9 cellular contexts compared by ENCODE assay signal in the genomic region with DNA sequence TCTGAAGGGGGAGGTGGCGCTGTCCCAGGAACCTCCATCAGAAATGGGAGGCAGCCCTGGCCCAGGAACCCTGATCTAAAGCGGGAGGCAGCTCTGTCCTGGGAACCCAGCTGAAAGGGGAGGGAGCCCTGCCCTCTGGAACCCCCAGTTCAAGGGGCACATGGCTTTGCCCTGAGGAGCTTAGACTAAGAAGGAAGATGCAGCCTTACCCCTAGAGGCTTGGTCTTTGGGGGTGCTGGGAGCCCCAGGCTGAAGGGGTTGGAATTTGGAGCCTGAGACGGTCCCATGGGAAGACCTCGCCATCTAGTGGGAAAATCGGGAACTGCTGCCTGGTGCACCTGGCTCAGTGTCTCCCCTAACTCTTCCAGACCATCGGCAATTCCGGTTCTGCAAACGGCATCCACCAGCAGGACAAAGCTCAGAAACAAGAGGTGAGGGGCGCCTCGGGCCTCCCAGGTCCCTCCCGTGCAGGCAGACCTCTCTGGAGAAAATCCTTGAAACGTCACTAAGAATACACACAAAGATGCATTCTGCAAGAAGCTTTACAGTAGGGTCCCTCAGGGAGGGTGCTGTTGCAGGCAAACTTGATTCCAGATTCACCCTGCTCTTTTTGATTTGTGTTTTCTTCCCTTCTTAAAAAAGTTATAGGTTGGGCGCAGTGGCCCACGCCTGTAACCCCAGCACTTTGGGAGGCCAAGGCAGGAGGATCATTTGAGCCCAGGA. TPM values are rescaled to one million over a fixed set of nuclear protein-coding genes. Genes with fewer than 3 reads are reported as not detected.
DNase-seq lines count a peak whose midpoint lies in the region; ATAC-seq, FAIRE-seq and TF ChIP-seq lines count a peak whose summit lies in the region.
"Had no signal": no experiment of that assay in that cellular context is flagged by ENCODE, and none has a peak within 500 bp of the region (broad histone marks: within the 10 kb centered on the region; RNA-seq: fewer than 3 reads in every experiment).

No MANE protein-coding gene starts in this region.

- 44% methylated on average over 10 of the region's 14 CpGs for WGBS in HepG2 (ENCODE audit: low lambda C conversion rate)

- CTCF ChIA-PET in HepG2 (lab: Yijun Ruan, JAX; ENCODE audit: low intra/inter-chr PET ratio, low total read pairs): interaction anchor here (0.8 to 2.8 kb wide), 4 partner anchors 126 to 333 kb away, joined by 3 to 47 read pairs (median 6); no protein-coding TSS in a partner anchor

- H3K27me3 ChIP-seq in HepG2 (ENCODE audit: control insufficient read depth in 1 of 2, insufficient read depth in 2 of 2, low read length in 2 of 2): no peaks in the 10 kb centered on the region

- no peak for TF ChIP-seq POLR2A in HepG2 (IDR thresholded peaks at IDR 0.05; ENCODE audit: insufficient read depth in 1 of 2, low read depth in 2 of 2, low read length in 2 of 2)

- no peaks in the 10 kb centered on the region for H3K79me2 ChIP-seq in HepG2 (ENCODE audit: insufficient read depth, low read length)

- BruUV-seq in HepG2 (replicated peaks; lab: Mats Ljungman, UMichigan): no TSS peak

- no peaks in the 10 kb centered on the region for H4K20me1 ChIP-seq in HepG2 (ENCODE audit: insufficient read depth, low read length)

- no peak overlapping the region for H3K4me3 ChIP-seq in HepG2 (replicated peaks in 1 of 3; ENCODE audit: insufficient read depth in 1 of 3, low read depth in 2 of 3, low read length in 3 of 3)
- H3K4me3 ChIP-seq: skin epidermis had no signal

- H3K27ac ChIP-seq in HepG2 (ENCODE audit: extremely low read length, insufficient read depth, low read length): no peak overlapping the region
- H3K27ac ChIP-seq: skin epidermis had no signal

- peaks cover 4% of the 10 kb centered on the region for H3K36me3 Mint-ChIP-seq in central memory CD8-positive, alpha-beta T cell (ENCODE audit: insufficient read depth)

- H3K9ac ChIP-seq in HepG2 (ENCODE audit: insufficient read depth, low read depth, low read length): no peak overlapping the region

- H3K4me1 Mint-ChIP-seq in central memory CD8-positive, alpha-beta T cell: no peaks in the 10 kb centered on the region

- H3K36me3 ChIP-seq in HepG2 (replicated peaks in 1 of 2; ENCODE audit: control insufficient read depth in 1 of 2, insufficient read depth in 2 of 2, low read length in 2 of 2): peaks cover 12 to 32% of the 10 kb centered on the region in 2 experiments; a peak in 4 of 5 replicates

- peak; percentile 92 for TF ChIP-seq CTCF in HepG2 (CRISPR knock-in tag; IDR thresholded peaks at IDR 0.05)

- intact Hi-C loops in HepG2 (cut with micrococcal nuclease; ENCODE audit: unreplicated experiment): loop anchor here (1.0 to 5.0 kb wide), 2 partner anchors 114 to 195 kb away; partner anchors contain the start of gene CLIP2

- no peaks in the 10 kb centered on the region for H3K27me3 Mint-ChIP-seq in central memory CD8-positive, alpha-beta T cell

- POLR2A ChIA-PET in HepG2 (lab: Yijun Ruan, JAX): interaction anchor here (1.5 kb wide), 1 partner anchor 195 kb away, joined by 6 read pairs; no protein-coding TSS in a partner anchor

- TF ChIP-seq EP300 in HepG2 (IDR thresholded peaks at IDR 0.05; ENCODE audit: low read depth in 2 of 2, low read length in 2 of 2): no peak
- TF ChIP-seq EP300 in HepG2 (CRISPR knock-in tag; IDR thresholded peaks at IDR 0.05; ENCODE audit: borderline replicate concordance): no peak

- no peaks in the 10 kb centered on the region for H3K9me3 ChIP-seq in HepG2 (ENCODE audit: low read length)

- H3K4me2 ChIP-seq in HepG2 (ENCODE audit: low read depth, low read length): no peak overlapping the region

- H3K4me1 ChIP-seq in HepG2 (ENCODE audit: insufficient read depth, low read length): no peaks in the 10 kb centered on the region

- TF ChIP-seq RAD21 in HepG2 (CRISPR knock-in tag; IDR thresholded peaks at IDR 0.05): peak; percentile 90

- no peaks in the 10 kb centered on the region for H3K9me3 Mint-ChIP-seq in central memory CD8-positive, alpha-beta T cell

- no peak overlapping the region for H3K4me3 Mint-ChIP-seq in central memory CD8-positive, alpha-beta T cell

- DNase-seq in SIG-M5 treated with dmso at 0.1 percent for 504 hours (lab: John Stamatoyannopoulos, UW; ENCODE audit: unreplicated experiment): peak; percentile 41
- no peak for DNase-seq in SIG-M5 (lab: John Stamatoyannopoulos, UW)
- DNase-seq in NCI-H1930 (lab: John Stamatoyannopoulos, UW): peak; percentile 21 to 60
- peak; percentile 84 for DNase-seq in activated CD4-positive, CD25-positive, alpha-beta regulatory T cell treated with anti-CD3 and anti-CD28 coated beads, Interleukin-2, amount 50 U/mL, for 72 hours
- peak; percentile 49 to 71 for DNase-seq in central memory CD8-positive, alpha-beta T cell (ENCODE audit: low spot score in 2 of 2)
- DNase-seq in HepG2 (ENCODE audit: low spot score): peak; percentile 49
- DNase-seq in stimulated activated CD4-positive, alpha-beta T cell treated with anti-CD3 and anti-CD28 coated beads, TNF-alpha, amount 100 ng/mL, for 24 hours (ENCODE audit: low read depth in 3 of 3): peak; percentile 51 to 72 (median 51)

- in situ Hi-C loops in HepG2 (cut with HindIII; ENCODE audit: extremely low pct_ligation_motif_present, low pct_unique_long_range_greater_than_20kb): loop anchor here (5.0 to 10.0 kb wide), 2 partner anchors 194 to 336 kb away; no protein-coding TSS in a partner anchor

- peak; percentile 61 for FAIRE-seq in HepG2 (lab: Jason Lieb, UNC)

- no peak overlapping the region for H2AFZ ChIP-seq in HepG2 (ENCODE audit: low read length)

- peak; percentile 43 for ATAC-seq in central memory CD8-positive, alpha-beta T cell (replicated peaks; ENCODE audit: extremely low read depth, poor library complexity, severe bottlenecking)
- ATAC-seq in HepG2 (peak; percentile 66), GM18520 (IDR thresholded peaks at IDR 0.05; ENCODE audit: unreplicated experiment) (no peak)

- H3K27ac Mint-ChIP-seq in central memory CD8-positive, alpha-beta T cell (ENCODE audit: low read depth): no peak overlapping the region

TF ChIP-seq in HepG2, 621 proteins besides CTCF, POLR2A, EP300 and RAD21 (continues in another document):
- peak; percentile 77 for TF ChIP-seq SMC3 (IDR thresholded peaks at IDR 0.05; ENCODE audit: low read length)
- TF ChIP-seq EZH2 (conservative IDR thresholded peaks at IDR 0.05; ENCODE audit: low read depth, low read length): no peak
- 0 out of 2 replicates have a peak, but pooled peaks have one; percentile 27 for TF ChIP-seq ZSCAN25 (CRISPR knock-in tag; IDR thresholded peaks at IDR 0.05)
- 0 out of 2 replicates have a peak, but pooled peaks have one; percentile 29 for TF ChIP-seq KDM3A (CRISPR knock-in tag; IDR thresholded peaks at IDR 0.05; ENCODE audit: low read depth)
- no peak for TF ChIP-seq ZNF83 (CRISPR knock-in tag; IDR thresholded peaks at IDR 0.05; ENCODE audit: borderline replicate concordance)
- TF ChIP-seq TP53 (CRISPR knock-in tag; conservative IDR thresholded peaks at IDR 0.05): 0 out of 2 replicates have a peak, but pooled peaks have one; percentile 25
- TF ChIP-seq STAG1 (CRISPR knock-in tag; IDR thresholded peaks at IDR 0.05): peak; percentile 97

RNA-seq across cellular contexts. Expression of gene GTF2IRD1, which starts 52.4 kb away (rescaled TPM):
- total RNA-seq in HepG2 (2016; rRNA removed; fragmentation: Illumina TruSeq; extraction: Trizol): 16.5 and 17.8 TPM in 2 replicates
- total RNA-seq in HepG2 (2016; cell fraction: cytosol; rRNA removed; fragmentation: Illumina TruSeq; extraction: Trizol; ENCODE audit: low read depth): 8.1 and 9.5 TPM in 2 replicates
- 13.6 and 19.1 TPM in 2 replicates for total RNA-seq in HepG2 (2016; cell fraction: insoluble cytoplasmic fraction; rRNA removed; fragmentation: Illumina TruSeq; extraction: Trizol)
- 17.2 and 18.9 TPM in 2 replicates for total RNA-seq in HepG2 (2016; cell fraction: membrane; rRNA removed; fragmentation: Illumina TruSeq; extraction: Trizol)
- total RNA-seq in HepG2 (2016; cell fraction: nucleus; rRNA removed; fragmentation: Illumina TruSeq; extraction: Trizol): 15.6 and 22.1 TPM in 2 replicates
- polyA plus RNA-seq in HepG2 (2011; rRNA removed): 26.7 and 28.2 TPM in 2 replicates
- polyA plus RNA-seq in HepG2 (2011; cell fraction: cytosol; rRNA removed): 12.3 and 16.0 TPM in 2 replicates
- 38.7 and 43.3 TPM in 2 replicates for polyA plus RNA-seq in HepG2 (2011; cell fraction: nucleus; rRNA removed)
- polyA plus RNA-seq in HepG2 (2012): 36.1 and 37.4 TPM in 2 replicates
- polyA plus RNA-seq in HepG2 (2016; cell fraction: cytosol; fragmentation: Illumina TruSeq; extraction: Trizol; ENCODE audit: low read depth): 10.4 and 12.9 TPM in 2 replicates
- polyA plus RNA-seq in HepG2 (2016; cell fraction: insoluble cytoplasmic fraction; fragmentation: Illumina TruSeq; extraction: Trizol; ENCODE audit: low read depth): 27.6 and 31.7 TPM in 2 replicates
- polyA plus RNA-seq in HepG2 (2016; cell fraction: membrane; fragmentation: Illumina TruSeq; extraction: Trizol; ENCODE audit: low read depth): 23.3 and 26.7 TPM in 2 replicates
- 51.1 and 66.8 TPM in 2 replicates for polyA plus RNA-seq in HepG2 (2016; cell fraction: nucleus; fragmentation: Illumina TruSeq; extraction: Trizol; ENCODE audit: insufficient read depth, low read depth)
- 23.4 and 53.2 TPM in 2 replicates for polyA minus RNA-seq in HepG2 (2011; rRNA and poly(A)+ RNA removed; ENCODE audit: low replicate concordance)
- polyA minus RNA-seq in HepG2 (2011; cell fraction: cytosol; rRNA and poly(A)+ RNA removed): 14.9 and 17.7 TPM in 2 replicates
- 15.5 and 16.5 TPM in 2 replicates for polyA minus RNA-seq in HepG2 (2011; cell fraction: nucleus; rRNA and poly(A)+ RNA removed)
